12 cellular contexts compared by ENCODE assay signal in genomic region chr6:24981385-24981758, GRCh38. TPM values are rescaled to one million over a fixed set of nuclear protein-coding genes. Genes with fewer than 3 reads are reported as not detected.
DNase-seq lines count a peak whose midpoint lies in the region; ATAC-seq and TF ChIP-seq lines count a peak whose summit lies in the region.
"Had no signal": no experiment of that assay in that cellular context is flagged by ENCODE, and none has a peak within 500 bp of the region (broad histone marks: within the 10 kb centered on the region; RNA-seq: fewer than 3 reads in every experiment).

No MANE protein-coding gene starts in this region.

- H3K27me3 ChIP-seq in left lung (no peaks in the 10 kb centered on the region), upper lobe of right lung (no peaks in the 10 kb centered on the region)

- H3K4me3 ChIP-seq in left lung (no peak overlapping the region), upper lobe of right lung (no peak overlapping the region)

- H3K27ac ChIP-seq in left lung (peak overlapping the region in 1 of 2 donors; percentile 37), upper lobe of right lung (peak overlapping the region; percentile 37)

- DNase-seq in NCI-H510A treated with DMSO at 0.1 percent for 48 hours (lab: John Stamatoyannopoulos, UW) (peak; percentile 51), NCI-H510A (lab: John Stamatoyannopoulos, UW) (no peak), astrocyte of the hippocampus (ENCODE audit: low read depth, low spot score) (peak; percentile 77), left lung (no peak), upper lobe of right lung (no peak), NCI-H446 treated with DMSO at 0.1 percent for 48 hours (lab: John Stamatoyannopoulos, UW) (no peak), C1 segment of cervical spinal cord (lab: John Stamatoyannopoulos, UW) (no peak)
- DNase-seq: activated CD4-positive, alpha-beta T cell treated with anti-CD3 and anti-CD28 coated beads for 36 hours; DND-41; NCI-H1092 treated with DMSO at 0.1 percent for 48 hours had no signal

- H3K36me3 ChIP-seq in left lung (no peaks in the 10 kb centered on the region), upper lobe of right lung (no peaks in the 10 kb centered on the region)

- TF ChIP-seq CTCF in left lung (IDR thresholded peaks at IDR 0.05) (no peak), upper lobe of right lung (IDR thresholded peaks at IDR 0.05) (no peak)

- H3K9me3 ChIP-seq in left lung (no peaks in the 10 kb centered on the region), upper lobe of right lung (no peaks in the 10 kb centered on the region)

- ATAC-seq in left lung (peak; percentile 33), upper lobe of right lung (peak; percentile 12), GM18873 (IDR thresholded peaks at IDR 0.05; ENCODE audit: low FRiP score, unreplicated experiment) (no peak)
- ATAC-seq: activated CD4-positive, alpha-beta T cell treated with anti-CD3 and anti-CD28 coated beads for 36 hours; activated T-helper 17 cell treated with anti-CD3 and anti-CD28 coated beads, Interleukin-2, amount 50 U/mL, for 72 hours had no signal

- intact Hi-C loops in left lung (cut with DNase I): no loop called here
- intact Hi-C loops in upper lobe of right lung (cut with DNase I): no loop called here

- H3K4me1 ChIP-seq in left lung: peaks cover 0 to 17% of the 10 kb centered on the region in 2 donors
- H3K4me1 ChIP-seq in upper lobe of right lung: no peaks in the 10 kb centered on the region

RNA-seq across cellular contexts. Expression of gene RIPOR2, which starts 45.6 kb away (rescaled TPM):
- total RNA-seq in left lung (10 to 100 TPM; 18.7 to 56.8 TPM), upper lobe of right lung (25.6 TPM)

Comparison
In these comparisons a context has a peak if more than half of its experiments do, and no peak if none do; other contexts are left out.
1. DNase-seq: peak in NCI-H510A treated with DMSO at 0.1 percent for 48 hours (single experiment) and astrocyte of the hippocampus (single experiment); none in NCI-H510A (single experiment), left lung (0 of 2), upper lobe of right lung (single experiment), NCI-H446 treated with DMSO at 0.1 percent for 48 hours (single experiment) and C1 segment of cervical spinal cord (0 of 14).